13 cellular contexts compared by ENCODE assay signal in the genomic region with DNA sequence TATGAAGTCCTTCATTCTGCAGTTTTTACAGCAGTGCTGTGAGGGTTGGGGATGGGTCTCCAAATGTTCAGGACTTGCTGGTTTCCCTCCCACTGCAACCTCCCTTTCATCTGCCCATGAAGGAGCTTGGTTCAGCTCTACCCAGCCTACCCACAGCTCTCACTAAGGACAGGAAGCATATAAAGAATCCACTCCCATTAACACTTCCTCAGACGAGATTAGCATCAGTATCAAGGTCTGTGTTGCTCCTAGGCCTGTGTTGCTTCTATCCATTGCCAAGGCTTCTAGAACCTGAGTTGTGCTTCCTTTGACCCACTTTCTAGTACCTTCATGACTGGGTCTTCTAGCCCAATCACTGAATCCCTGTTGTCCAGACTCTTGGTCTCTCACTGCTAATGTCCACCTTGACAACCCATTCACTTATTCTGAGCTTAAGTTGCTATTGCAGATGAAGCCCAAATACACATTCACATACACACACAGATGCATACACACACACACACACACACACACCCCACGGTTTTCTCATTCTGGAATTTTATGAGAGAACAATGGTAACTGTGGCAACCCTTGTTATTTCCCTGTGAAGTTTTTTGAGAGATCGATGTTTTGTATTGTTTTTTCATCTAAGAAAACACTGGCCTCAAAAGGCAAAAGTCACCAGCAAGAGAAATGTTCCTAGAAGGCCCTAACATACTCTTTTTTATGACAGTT.
DNase-seq lines count a peak whose midpoint lies in the region; FAIRE-seq and TF ChIP-seq lines count a peak whose summit lies in the region.
"Had no signal": no experiment of that assay in that cellular context is flagged by ENCODE, and none has a peak within 500 bp of the region (broad histone marks: within the 10 kb centered on the region; RNA-seq: fewer than 3 reads in every experiment).

No MANE protein-coding gene starts in this region.

- intact Hi-C loops in kidney (cut with DNase I) = no loop called here

- DNase-seq in DMS153 (lab: John Stamatoyannopoulos, UW) = peak; percentile 19
- peak; percentile 56 for DNase-seq in OCI-M1 (lab: John Stamatoyannopoulos, UW)
- peak; percentile 72 for DNase-seq in dermis blood vessel endothelial cell
- no peak for DNase-seq in amniotic stem cell (lab: John Stamatoyannopoulos, UW)
- no peak for DNase-seq in HFFc6
- no peak for DNase-seq in kidney
- DNase-seq: CD8-positive, alpha-beta memory T cell; NCI-H1436; SK-N-SH had no signal

- H3K4me3 ChIP-seq in neuron (ENCODE audit: low read length) (no peak overlapping the region), kidney (ENCODE audit: low read length in 2 of 2) (no peak overlapping the region)

- no peaks in the 10 kb centered on the region for H3K27me3 ChIP-seq in neuron (ENCODE audit: insufficient read depth, low read length)

- H3K9me3 Mint-ChIP-seq in HFFc6 = no peaks in the 10 kb centered on the region

- no peaks in the 10 kb centered on the region; the same call in none of the 2 replicates for H3K27me3 Mint-ChIP-seq in HFFc6 (ENCODE audit: insufficient read depth)
- H3K27me3 Mint-ChIP-seq: CD8-positive, alpha-beta memory T cell had no signal

- no peaks in the 10 kb centered on the region for H3K4me1 Mint-ChIP-seq in HFFc6 (ENCODE audit: low read depth)
- H3K4me1 Mint-ChIP-seq: CD8-positive, alpha-beta memory T cell had no signal

- H3K4me1 ChIP-seq in neuron (ENCODE audit: insufficient read depth, low read length) = peaks cover 13% of the 10 kb centered on the region
- no peaks in the 10 kb centered on the region for H3K4me1 ChIP-seq in kidney (ENCODE audit: control insufficient read depth in 1 of 2, insufficient read depth in 1 of 2, low read depth in 1 of 2, low read length in 2 of 2)

- TF ChIP-seq CTCF in HFFc6 (IDR thresholded peaks at IDR 0.05) (no peak), kidney (IDR thresholded peaks at IDR 0.05; ENCODE audit: borderline replicate concordance, extremely low read depth, insufficient read depth) (no peak)

- no peak for FAIRE-seq in kidney (lab: Jason Lieb, UNC)
- FAIRE-seq: D721Med, G401.6, H54 had no signal

- no peak overlapping the region for H3K9ac ChIP-seq in kidney (ENCODE audit: low read length in 2 of 2)
- H3K9ac ChIP-seq: SK-N-SH had no signal

- H2AFZ ChIP-seq in neuron (ENCODE audit: low read depth, low read length) = peak overlapping the region; percentile 12

- no peak overlapping the region for H3K27ac Mint-ChIP-seq in HFFc6
- H3K27ac Mint-ChIP-seq: CD8-positive, alpha-beta memory T cell had no signal

- H3K27ac ChIP-seq in kidney (ENCODE audit: low read depth in 2 of 2, low read length in 2 of 2) = no peak overlapping the region

- H3K36me3 ChIP-seq in neuron (ENCODE audit: insufficient read depth, low read length) (no peaks in the 10 kb centered on the region), kidney (ENCODE audit: control insufficient read depth in 1 of 2, insufficient read depth in 2 of 2, low read length in 2 of 2) (no peaks in the 10 kb centered on the region)

- H3K9me3 ChIP-seq in neuron (ENCODE audit: low read length) (no peaks in the 10 kb centered on the region), kidney (ENCODE audit: control insufficient read depth in 1 of 2, low read length in 2 of 2) (no peaks in the 10 kb centered on the region)
- H3K9me3 ChIP-seq: SK-N-SH had no signal

- H3K36me3 Mint-ChIP-seq in HFFc6 (ENCODE audit: low read depth) = no peaks in the 10 kb centered on the region

- no peak overlapping the region for H3K4me3 Mint-ChIP-seq in HFFc6
- H3K4me3 Mint-ChIP-seq: CD8-positive, alpha-beta memory T cell had no signal

Comparison
In these comparisons a context has a peak if more than half of its experiments do, and no peak if none do; other contexts are left out.
1. DNase-seq: peak in DMS153 (single experiment), OCI-M1 (single experiment) and dermis blood vessel endothelial cell (single experiment); none in amniotic stem cell (single experiment), HFFc6 (single experiment) and kidney (single experiment).